14 cellular contexts compared by ENCODE assay signal in the genomic region with DNA sequence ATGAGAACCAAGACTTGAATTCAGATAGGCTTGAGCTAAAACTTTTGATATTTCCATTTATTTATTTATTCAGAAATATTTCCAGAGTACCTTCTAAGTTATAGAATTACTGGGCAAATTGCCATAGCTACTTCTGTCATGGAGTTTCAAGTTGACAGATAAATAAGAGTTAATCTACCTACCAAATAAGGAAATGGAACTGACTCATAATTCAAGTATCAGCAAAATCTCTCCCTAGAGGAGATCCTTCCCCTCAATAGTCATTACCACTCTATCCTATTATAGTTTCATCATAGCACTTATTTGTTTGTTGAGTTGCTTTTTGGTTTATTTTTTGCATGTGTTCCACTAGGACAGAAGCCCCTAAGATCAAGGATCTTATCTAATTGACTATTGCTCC. TPM values are rescaled to one million over a fixed set of nuclear protein-coding genes. Genes with fewer than 3 reads are reported as not detected.
A peak's percentile ranks its signal among the peaks of the same experiment; 100 is the strongest.
DNase-seq lines count a peak whose midpoint lies in the region; ATAC-seq and TF ChIP-seq lines count a peak whose summit lies in the region.
"Had no signal": no experiment of that assay in that cellular context is flagged by ENCODE, and none has a peak within 500 bp of the region (broad histone marks: within the 10 kb centered on the region; RNA-seq: fewer than 3 reads in every experiment).

No MANE protein-coding gene starts in this region.

- ATAC-seq in GM19452 (IDR thresholded peaks at IDR 0.05; ENCODE audit: unreplicated experiment): peak; percentile 76
- ATAC-seq in HG02981 (IDR thresholded peaks at IDR 0.05; ENCODE audit: unreplicated experiment): peak; percentile 77
- peak; percentile 80 for ATAC-seq in RWPE2 (ENCODE audit: low read depth)
- ATAC-seq: activated T-cell treated with anti-CD3 and anti-CD28 coated beads, Interleukin-2, amount 50 U/mL, for 4 hours; body of pancreas had no signal

- H3K4me3 ChIP-seq in RWPE2 (ENCODE audit: severe bottlenecking): no peak overlapping the region
- H3K4me3 ChIP-seq: body of pancreas, MG63, prostate gland, suprapubic skin had no signal

- intact Hi-C loops in posterior cingulate gyrus (cut with DNase I): no loop called here

- H3K36me3 ChIP-seq in RWPE2 (ENCODE audit: low read depth): no peaks in the 10 kb centered on the region
- H3K36me3 ChIP-seq: MG63, prostate gland, suprapubic skin had no signal

- H3K4me1 ChIP-seq in RWPE2 (ENCODE audit: insufficient read depth, poor library complexity, severe bottlenecking): peaks cover 9% of the 10 kb centered on the region
- H3K4me1 ChIP-seq: body of pancreas, prostate gland, suprapubic skin had no signal

- no peaks in the 10 kb centered on the region for H3K27me3 ChIP-seq in RWPE2 (ENCODE audit: insufficient read depth, poor library complexity, severe bottlenecking)
- H3K27me3 ChIP-seq: body of pancreas, MG63, suprapubic skin had no signal

- no peak for TF ChIP-seq CTCF in RWPE2 (IDR thresholded peaks at IDR 0.05; ENCODE audit: poor library complexity, severe bottlenecking)

- H3K27ac ChIP-seq in RWPE2 (ENCODE audit: poor library complexity, severe bottlenecking): no peak overlapping the region
- H3K27ac ChIP-seq: body of pancreas, prostate gland, suprapubic skin had no signal

- no peaks in the 10 kb centered on the region for H3K9me3 ChIP-seq in RWPE2 (ENCODE audit: severe bottlenecking)
- H3K9me3 ChIP-seq: body of pancreas, MG63, prostate gland, suprapubic skin had no signal

- DNase-seq in DMS53 (lab: John Stamatoyannopoulos, UW): peak; percentile 72
- no peak for DNase-seq in RWPE2 (ENCODE audit: low spot score)
- DNase-seq in GF-D8 (lab: John Stamatoyannopoulos, UW): no peak
- no peak for DNase-seq in mesenteric fat pad (ENCODE audit: low spot score)
- DNase-seq in posterior cingulate gyrus: no peak
- DNase-seq in SKM-1 treated with dmso at 0.1 percent for 144 hours (lab: John Stamatoyannopoulos, UW; ENCODE audit: unreplicated experiment): no peak
- DNase-seq: activated T-cell treated with anti-CD3 and anti-CD28 coated beads, Interleukin-2, amount 50 U/mL, for 4 hours; body of pancreas; MG63; Right ventricle myocardium superior had no signal

RNA-seq across cellular contexts. Expression of a gene that starts 48.8 kb away (rescaled TPM):
- 9.7 TPM for total RNA-seq in mesenteric fat pad
